In genomic region chr12:111409403-111410228, GRCh38 we compare ENCODE assay signal across 1 cellular context.
A peak's percentile ranks its signal among the peaks of the same experiment; 100 is the strongest.
TF ChIP-seq lines count a peak whose summit lies in the region.

No MANE protein-coding gene starts in this region.

TF ChIP-seq in K562, 482 proteins besides CTCF, POLR2A, EP300 and RAD21 (continued from another document and continues in another):
- no peak for TF ChIP-seq AFF4 (CRISPR knock-in tag; IDR thresholded peaks at IDR 0.05)
- no peak for TF ChIP-seq HMG20A (CRISPR knock-in tag; conservative IDR thresholded peaks at IDR 0.05)
- TF ChIP-seq SUPT5H (IDR thresholded peaks at IDR 0.05), result no peak
- TF ChIP-seq DPF2 (IDR thresholded peaks at IDR 0.05), result peak; percentile 70
- no peak for TF ChIP-seq SMARCA4 (IDR thresholded peaks at IDR 0.05)
- no peak for TF ChIP-seq U2AF2 (optimal IDR thresholded peaks at IDR 0.05; ENCODE audit: low read depth, low read length)
- peak; percentile 99 for TF ChIP-seq ZNF740 (CRISPR knock-in tag; IDR thresholded peaks at IDR 0.05)
- peak in 1 of 2 experiments; percentile 93; a peak in 2 of 4 replicates for TF ChIP-seq ZNF740 (tag; IDR thresholded peaks at IDR 0.05)
- TF ChIP-seq MBD2 (IDR thresholded peaks at IDR 0.05; ENCODE audit: borderline replicate concordance, low read depth), result peak; percentile 66; the same call in 1 of the 2 replicates
- no peak for TF ChIP-seq ZNF695 (CRISPR knock-in tag; IDR thresholded peaks at IDR 0.05)
- no peak for TF ChIP-seq TSC22D4 (tag; IDR thresholded peaks at IDR 0.05)
- TF ChIP-seq MAFK (IDR thresholded peaks at IDR 0.05; ENCODE audit: low read length), result 0 out of 2 replicates have a peak, but pooled peaks have one; percentile 12
- TF ChIP-seq ZNF589 (CRISPR knock-in tag; IDR thresholded peaks at IDR 0.05; ENCODE audit: low read depth), result 0 out of 2 replicates have a peak, but pooled peaks have one; percentile 43
- no peak for TF ChIP-seq BDP1 (IDR thresholded peaks at IDR 0.05; ENCODE audit: insufficient read depth, insufficient read length)
- no peak for TF ChIP-seq ZBTB11 (CRISPR knock-in tag; IDR thresholded peaks at IDR 0.05)
- no peak for TF ChIP-seq ZNF778 (CRISPR knock-in tag; IDR thresholded peaks at IDR 0.05)
- TF ChIP-seq RREB1 (CRISPR knock-in tag; IDR thresholded peaks at IDR 0.05), result no peak; the same call in 1 of the 2 replicates
- TF ChIP-seq NEUROD1 (IDR thresholded peaks at IDR 0.05; ENCODE audit: borderline replicate concordance, low read depth, low read length, partially characterized antibody), result peak; percentile 35
- 0 out of 2 replicates have a peak, but pooled peaks have one; percentile 35 for TF ChIP-seq DMBX1 (CRISPR knock-in tag; IDR thresholded peaks at IDR 0.05; ENCODE audit: borderline replicate concordance)
- TF ChIP-seq CREB1 (IDR thresholded peaks at IDR 0.05), result 0 out of 2 replicates have a peak, but pooled peaks have one; percentile 30
- no peak for TF ChIP-seq CREB1 (CRISPR knock-in tag; IDR thresholded peaks at IDR 0.05)
- no peak for TF ChIP-seq NR2C2 (CRISPR knock-in tag; IDR thresholded peaks at IDR 0.05)
- peak; percentile 60; the same call in 1 of the 2 replicates for TF ChIP-seq NR2C2 (tag; IDR thresholded peaks at IDR 0.05)
- TF ChIP-seq ZNF766 (CRISPR knock-in tag; conservative IDR thresholded peaks at IDR 0.05), result 0 out of 2 replicates have a peak, but pooled peaks have one; percentile 19
- TF ChIP-seq SMAD4 (CRISPR knock-in tag; conservative IDR thresholded peaks at IDR 0.05), result peak; percentile 75
- 0 out of 2 replicates have a peak, but pooled peaks have one; percentile 61 for TF ChIP-seq ZNF175 (CRISPR knock-in tag; IDR thresholded peaks at IDR 0.05; ENCODE audit: low read depth)
- TF ChIP-seq ZNF324 (CRISPR knock-in tag; IDR thresholded peaks at IDR 0.05), result no peak
- no peak for TF ChIP-seq SIX5 (IDR thresholded peaks at IDR 0.05; ENCODE audit: borderline replicate concordance in 1 of 2, insufficient read depth in 1 of 2, low read depth in 1 of 2, low read length in 2 of 2)
- TF ChIP-seq DLX4 (CRISPR knock-in tag; IDR thresholded peaks at IDR 0.05), result no peak
- no peak for TF ChIP-seq CSDE1 (IDR thresholded peaks at IDR 0.05)
- no peak for TF ChIP-seq SMAD2 (IDR thresholded peaks at IDR 0.05; ENCODE audit: low read depth, low read length)
- TF ChIP-seq FOXJ2 (tag; IDR thresholded peaks at IDR 0.05), result no peak
- TF ChIP-seq SMARCC2 (IDR thresholded peaks at IDR 0.05; ENCODE audit: low read depth), result no peak
- no peak for TF ChIP-seq ZNF77 (CRISPR knock-in tag; IDR thresholded peaks at IDR 0.05)
- TF ChIP-seq HNRNPK (IDR thresholded peaks at IDR 0.05; ENCODE audit: low read depth, low read length, poor library complexity, severe bottlenecking), result no peak
- no peak; a peak in 1 of 4 replicates for TF ChIP-seq ZNF639 (CRISPR knock-in tag; conservative IDR thresholded peaks at IDR 0.05 in 1 of 2, IDR thresholded peaks at IDR 0.05 in 1 of 2)
- TF ChIP-seq CBFA2T2 (conservative IDR thresholded peaks at IDR 0.05), result peak; percentile 70
- TF ChIP-seq CAMTA2 (CRISPR knock-in tag; conservative IDR thresholded peaks at IDR 0.05), result no peak
- TF ChIP-seq STAT5B (CRISPR knock-in tag; IDR thresholded peaks at IDR 0.05), result no peak
- peak; percentile 91 for TF ChIP-seq HMGN3 (IDR thresholded peaks at IDR 0.05; ENCODE audit: borderline replicate concordance, extremely low read depth, insufficient read length, low read depth, low read length)
- peak; percentile 96 for TF ChIP-seq EGR1 (conservative IDR thresholded peaks at IDR 0.05)
- TF ChIP-seq ZC3H11A (IDR thresholded peaks at IDR 0.05; ENCODE audit: low read depth, low read length), result no peak
- peak; percentile 59; the same call in 1 of the 2 replicates for TF ChIP-seq EP400 (IDR thresholded peaks at IDR 0.05)
- TF ChIP-seq ARID3B (CRISPR knock-in tag; IDR thresholded peaks at IDR 0.05; ENCODE audit: borderline replicate concordance), result no peak
- peak; percentile 89 for TF ChIP-seq ZNF316 (IDR thresholded peaks at IDR 0.05)
- TF ChIP-seq ZBTB7A (IDR thresholded peaks at IDR 0.05; ENCODE audit: borderline replicate concordance, control insufficient read depth, low read depth, low read length), result peak; percentile 98
